17 cellular contexts compared by ENCODE assay signal in the genomic region with DNA sequence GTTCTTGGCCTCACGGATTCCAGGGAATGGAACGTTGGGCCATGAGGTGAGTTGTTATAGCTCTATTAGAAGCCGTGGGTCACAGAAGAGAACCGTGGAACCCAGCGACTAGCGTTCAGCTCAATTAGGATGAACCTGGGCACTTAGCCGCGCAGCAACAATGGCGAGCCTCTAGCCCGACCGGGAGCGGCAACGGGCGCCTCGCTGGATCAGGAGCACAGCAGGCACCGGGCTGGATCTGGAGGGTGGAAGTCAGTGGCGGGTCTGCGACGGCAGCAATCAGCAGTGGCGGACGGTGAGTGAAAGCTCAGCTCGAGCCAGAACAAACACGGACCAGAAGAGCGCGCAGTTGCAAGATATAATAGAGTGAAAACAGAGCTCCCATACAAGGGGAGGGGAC.
"Had no signal": no experiment of that assay in that cellular context is flagged by ENCODE, and none has a peak within 500 bp of the region (broad histone marks: within the 10 kb centered on the region; RNA-seq: fewer than 3 reads in every experiment).

No MANE protein-coding gene starts in this region.

- H3K4me1 ChIP-seq: gastrocnemius medialis, heart right ventricle, sigmoid colon, stomach, upper lobe of left lung, uterus had no signal

- H3K36me3 Mint-ChIP-seq: naive thymus-derived CD8-positive, alpha-beta T cell had no signal

- DNase-seq: effector CD8-positive, alpha-beta T cell; gastrocnemius medialis; heart right ventricle; hypothalamus; islet precursor cell; mammary epithelial cell; naive thymus-derived CD8-positive, alpha-beta T cell; sigmoid colon; stimulated activated CD4-positive, alpha-beta T cell treated with anti-CD3 and anti-CD28 coated beads, Interleukin-12 subunit alpha, Interleukin-12 subunit beta, amount 100 ng/mL, for 4 hours; stimulated activated naive CD4-positive, alpha-beta T cell; stomach; substantia nigra; uterus had no signal

- H3K4me3 Mint-ChIP-seq: naive thymus-derived CD8-positive, alpha-beta T cell had no signal

- H3K36me3 ChIP-seq: gastrocnemius medialis, heart right ventricle, sigmoid colon, stomach, upper lobe of left lung, uterus had no signal

- H3K27me3 ChIP-seq: gastrocnemius medialis, heart right ventricle, sigmoid colon, stomach, upper lobe of left lung, uterus had no signal

- H3K4me3 ChIP-seq: coronary artery, gastrocnemius medialis, heart right ventricle, sigmoid colon, skin epidermis, stomach, upper lobe of left lung, uterus had no signal

- ATAC-seq: gastrocnemius medialis; heart right ventricle; left lobe of liver; naive thymus-derived CD8-positive, alpha-beta T cell had no signal

- H3K9me3 ChIP-seq: gastrocnemius medialis, heart right ventricle, sigmoid colon, stomach, upper lobe of left lung, uterus had no signal

- H3K27ac ChIP-seq: coronary artery, gastrocnemius medialis, heart right ventricle, sigmoid colon, skin epidermis, stomach, upper lobe of left lung, uterus had no signal
